In genomic region chr10:2079603-2080078, GRCh38 we compare ENCODE assay signal across 16 cellular contexts.
A peak's percentile ranks its signal among the peaks of the same experiment; 100 is the strongest.
DNase-seq lines count a peak whose midpoint lies in the region; ATAC-seq, FAIRE-seq and TF ChIP-seq lines count a peak whose summit lies in the region.
"Had no signal": no experiment of that assay in that cellular context is flagged by ENCODE, and none has a peak within 500 bp of the region (broad histone marks: within the 10 kb centered on the region; RNA-seq: fewer than 3 reads in every experiment).

No MANE protein-coding gene starts in this region.

- no peaks in the 10 kb centered on the region for H3K4me1 Mint-ChIP-seq in stimulated activated naive CD8-positive, alpha-beta T cell treated with anti-CD3 and anti-CD28 coated beads, Interleukin-15, amount 100 ng/mL, for 72 hours
- H3K4me1 Mint-ChIP-seq: activated T-helper 17 cell treated with anti-CD3 and anti-CD28 coated beads, Interleukin-2, amount 50 U/mL, for 72 hours had no signal

- WGBS in GM12878 (ENCODE audit: insufficient coverage, insufficient replicate concordance, low lambda C conversion rate, missing lambda C conversion rate), result 8% methylated on average over 4 of the region's 4 CpGs
- 10 to 13% methylated on average over 4 of the region's 4 CpGs for WGBS in pancreas, 2 donors

- no peak overlapping the region for H3K4me3 Mint-ChIP-seq in stimulated activated naive CD8-positive, alpha-beta T cell treated with anti-CD3 and anti-CD28 coated beads, Interleukin-15, amount 100 ng/mL, for 72 hours
- H3K4me3 Mint-ChIP-seq: activated T-helper 17 cell treated with anti-CD3 and anti-CD28 coated beads, Interleukin-2, amount 50 U/mL, for 72 hours had no signal

- intact Hi-C loops in GM12878 (cut with micrococcal nuclease; ENCODE audit: unreplicated experiment), result no loop called here
- intact Hi-C loops in pancreas (cut with DNase I), result no loop called here

- TF ChIP-seq RAD21 in GM12878 (IDR thresholded peaks at IDR 0.05; ENCODE audit: insufficient read depth, low read depth, low read length), result no peak

- H3K27ac ChIP-seq in GM12878 (ENCODE audit: control insufficient read depth, insufficient read depth) (no peak overlapping the region), pancreas (peak overlapping the region; percentile 35 to 60 (median 46))
- H3K27ac ChIP-seq: cardiac muscle cell, VCaP had no signal

- no peak overlapping the region for H2AFZ ChIP-seq in GM12878 (ENCODE audit: control insufficient read depth, low read depth, low read length)

- H3K27me3 Mint-ChIP-seq in stimulated activated naive CD8-positive, alpha-beta T cell treated with anti-CD3 and anti-CD28 coated beads, Interleukin-15, amount 100 ng/mL, for 72 hours, result peaks cover 15% of the 10 kb centered on the region

- H3K4me3 ChIP-seq in GM12878 (no peak overlapping the region), pancreas (no peak overlapping the region)
- H3K4me3 ChIP-seq: cardiac muscle cell had no signal

- RAD21 ChIA-PET in GM12878 (lab: Charles Lee; ENCODE audit: unreplicated experiment), result interaction anchor here (1.7 to 2.1 kb wide), 2 partner anchors 11 to 206 kb away, joined by 4 to 6 read pairs; no protein-coding TSS in a partner anchor

- no TSS peak for BruUV-seq in GM12878 (replicated peaks; lab: Mats Ljungman, UMichigan)

- peak; percentile 80 for ATAC-seq in GM18909 (IDR thresholded peaks at IDR 0.05; ENCODE audit: poor library complexity, unreplicated experiment)
- peak; percentile 58 for ATAC-seq in HG02759 (IDR thresholded peaks at IDR 0.05; ENCODE audit: unreplicated experiment)
- ATAC-seq in GM12878, result peak; percentile 36
- ATAC-seq in pancreas, result peak; percentile 90 to 96 (median 94)
- ATAC-seq in stimulated activated naive CD8-positive, alpha-beta T cell treated with anti-CD3 and anti-CD28 coated beads, Interleukin-15, amount 100 ng/mL, for 72 hours, result no peak
- no peak for ATAC-seq in stimulated activated naive CD8-positive, alpha-beta T cell treated with anti-CD3 and anti-CD28 coated beads, Interleukin-15, Interleukin-2, amounts not matched to agents 100 U/mL and 50 U/mL, for 24 hours
- ATAC-seq: activated T-helper 17 cell treated with anti-CD3 and anti-CD28 coated beads, Interleukin-2, amount 50 U/mL, for 72 hours had no signal

- H3K4me1 ChIP-seq in GM12878 (ENCODE audit: control insufficient read depth, insufficient read depth, low read length) (no peaks in the 10 kb centered on the region), pancreas (peaks cover 13% of the 10 kb centered on the region in 3 donors)

- TF ChIP-seq EP300 in GM12878 (IDR thresholded peaks at IDR 0.05; ENCODE audit: borderline replicate concordance in 1 of 2, control insufficient read depth in 1 of 2, low read depth in 2 of 2, low read length in 2 of 2), result no peak

- CTCF ChIA-PET in GM12878 (lab: Yijun Ruan, JAX), result interaction anchor here (0.8 to 2.0 kb wide), 3 partner anchors 14 to 327 kb away, joined by 3 to 6 read pairs (median 4); no protein-coding TSS in a partner anchor

- H3K9me3 ChIP-seq in GM12878 (replicated peaks; ENCODE audit: control insufficient read depth, insufficient read depth, low read length) (no peaks in the 10 kb centered on the region), pancreas (no peaks in the 10 kb centered on the region)

- H3K27ac Mint-ChIP-seq in stimulated activated naive CD8-positive, alpha-beta T cell treated with anti-CD3 and anti-CD28 coated beads, Interleukin-15, amount 100 ng/mL, for 72 hours, result peak overlapping the region in 1 of 2 donors; percentile 19
- H3K27ac Mint-ChIP-seq: activated T-helper 17 cell treated with anti-CD3 and anti-CD28 coated beads, Interleukin-2, amount 50 U/mL, for 72 hours had no signal

- FAIRE-seq in GM12878 (lab: Jason Lieb, UNC) (no peak), pancreas (lab: Jason Lieb, UNC) (no peak)
- FAIRE-seq: keratinocyte had no signal

- H3K4me2 ChIP-seq in GM12878 (ENCODE audit: control insufficient read depth, insufficient read depth), result no peak overlapping the region

- peak; percentile 34 for DNase-seq in GM12878 (ENCODE audit: low read depth, low spot score)
- peak in 4 of 6 donors; percentile 22 to 48 (median 38) for DNase-seq in pancreas
- no peak for DNase-seq in NCI-H2227 treated with DMSO at 0.1 percent for 48 hours (lab: John Stamatoyannopoulos, UW)
- DNase-seq in stimulated activated naive CD8-positive, alpha-beta T cell treated with anti-CD3 and anti-CD28 coated beads, Interleukin-15, amount 100 ng/mL, for 72 hours, result no peak
- no peak for DNase-seq in stimulated activated naive CD8-positive, alpha-beta T cell treated with anti-CD3 and anti-CD28 coated beads, Interleukin-15, Interleukin-2, amounts not matched to agents 100 U/mL and 50 U/mL, for 24 hours
- no peak for DNase-seq in NCI-H2196 treated with DMSO at 0.1 percent for 48 hours (lab: John Stamatoyannopoulos, UW; ENCODE audit: unreplicated experiment)
- DNase-seq: NCI-H1105 treated with DMSO at 0.1 percent for 48 hours; occipital lobe; RPMI8226; stimulated activated CD4-positive, alpha-beta T cell treated with anti-CD3 and anti-CD28 coated beads, Interleukin-4, amount 100 ng/mL, for 24 hours had no signal

- TF ChIP-seq CTCF in GM12878 (IDR thresholded peaks at IDR 0.05 in 2 of 3, conservative IDR thresholded peaks at IDR 0.05 in 1 of 3; ENCODE audit: control insufficient read depth in 2 of 3, extremely low read depth in 1 of 3, insufficient read depth in 1 of 3, low read depth in 3 of 3, low read length in 3 of 3) (no peak), pancreas (IDR thresholded peaks at IDR 0.05) (no peak)

- H3K27me3 ChIP-seq in GM12878 (replicated peaks in 1 of 2; ENCODE audit: control insufficient read depth in 2 of 2, insufficient read depth in 2 of 2, low read length in 1 of 2), result no peaks in the 10 kb centered on the region
- H3K27me3 ChIP-seq in pancreas, result no peaks in the 10 kb centered on the region
- H3K27me3 ChIP-seq: cardiac muscle cell had no signal

- TF ChIP-seq POLR2A in GM12878 (IDR thresholded peaks at IDR 0.05; ENCODE audit: low read depth, low read length), result no peak

- H3K79me2 ChIP-seq in GM12878 (ENCODE audit: control insufficient read depth, insufficient read depth, low read length), result no peaks in the 10 kb centered on the region

- in situ Hi-C loops in GM12878 (cut with MboI), result no loop called here

- no peaks in the 10 kb centered on the region for H3K9me3 Mint-ChIP-seq in stimulated activated naive CD8-positive, alpha-beta T cell treated with anti-CD3 and anti-CD28 coated beads, Interleukin-15, amount 100 ng/mL, for 72 hours
- H3K9me3 Mint-ChIP-seq: activated T-helper 17 cell treated with anti-CD3 and anti-CD28 coated beads, Interleukin-2, amount 50 U/mL, for 72 hours had no signal

- H4K20me1 ChIP-seq in GM12878 (ENCODE audit: control insufficient read depth, insufficient read depth), result no peaks in the 10 kb centered on the region

- H3K9ac ChIP-seq in GM12878 (ENCODE audit: control insufficient read depth, insufficient read depth, low read length), result no peak overlapping the region

- H3K36me3 ChIP-seq in GM12878 (ENCODE audit: control insufficient read depth in 2 of 2, insufficient read depth in 2 of 2, low read length in 1 of 2), result no peaks in the 10 kb centered on the region
- no peaks in the 10 kb centered on the region for H3K36me3 ChIP-seq in pancreas
- H3K36me3 ChIP-seq: cardiac muscle cell had no signal

- POLR2A ChIA-PET in GM12878 (lab: Charles Lee), result interaction anchor here (1.0 to 1.1 kb wide), 2 partner anchors 206 to 217 kb away, joined by 3 read pairs; no protein-coding TSS in a partner anchor

- SMC1A ChIA-PET in GM12878 (lab: Charles Lee; ENCODE audit: uncharacterized antibody, unreplicated experiment), result interaction anchor here (0.6 to 1.0 kb wide), 3 partner anchors 11 to 66 kb away, joined by 3 to 5 read pairs (median 3); no protein-coding TSS in a partner anchor

TF ChIP-seq in GM12878, 131 proteins besides CTCF, POLR2A, EP300 and RAD21 (continues in another document):
- TF ChIP-seq, protein P1, sequence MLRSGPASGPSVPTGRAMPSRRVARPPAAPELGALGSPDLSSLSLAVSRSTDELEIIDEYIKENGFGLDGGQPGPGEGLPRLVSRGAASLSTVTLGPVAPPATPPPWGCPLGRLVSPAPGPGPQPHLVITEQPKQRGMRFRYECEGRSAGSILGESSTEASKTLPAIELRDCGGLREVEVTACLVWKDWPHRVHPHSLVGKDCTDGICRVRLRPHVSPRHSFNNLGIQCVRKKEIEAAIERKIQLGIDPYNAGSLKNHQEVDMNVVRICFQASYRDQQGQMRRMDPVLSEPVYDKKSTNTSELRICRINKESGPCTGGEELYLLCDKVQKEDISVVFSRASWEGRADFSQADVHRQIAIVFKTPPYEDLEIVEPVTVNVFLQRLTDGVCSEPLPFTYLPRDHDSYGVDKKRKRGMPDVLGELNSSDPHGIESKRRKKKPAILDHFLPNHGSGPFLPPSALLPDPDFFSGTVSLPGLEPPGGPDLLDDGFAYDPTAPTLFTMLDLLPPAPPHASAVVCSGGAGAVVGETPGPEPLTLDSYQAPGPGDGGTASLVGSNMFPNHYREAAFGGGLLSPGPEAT (IDR thresholded peaks at IDR 0.05; ENCODE audit: low read depth), result no peak
- TF ChIP-seq CBX5 (IDR thresholded peaks at IDR 0.05; ENCODE audit: low read depth) (no peak), CEBPZ (IDR thresholded peaks at IDR 0.05; ENCODE audit: low read depth, low read length) (no peak)

Comparison
In these comparisons a context has a peak if more than half of its experiments do, and no peak if none do; other contexts are left out.
1. ATAC-seq: peak in GM18909 (single experiment), HG02759 (single experiment), GM12878 (single experiment) and pancreas (4 of 4); none in stimulated activated naive CD8-positive, alpha-beta T cell treated with anti-CD3 and anti-CD28 coated beads, Interleukin-15, amount 100 ng/mL, for 72 hours (single experiment) and stimulated activated naive CD8-positive, alpha-beta T cell treated with anti-CD3 and anti-CD28 coated beads, Interleukin-15, Interleukin-2, amounts not matched to agents 100 U/mL and 50 U/mL, for 24 hours (single experiment).
2. DNase-seq: peak in GM12878 (single experiment) and pancreas (4 of 6); none in NCI-H2227 treated with DMSO at 0.1 percent for 48 hours (single experiment), stimulated activated naive CD8-positive, alpha-beta T cell treated with anti-CD3 and anti-CD28 coated beads, Interleukin-15, amount 100 ng/mL, for 72 hours (0 of 2), stimulated activated naive CD8-positive, alpha-beta T cell treated with anti-CD3 and anti-CD28 coated beads, Interleukin-15, Interleukin-2, amounts not matched to agents 100 U/mL and 50 U/mL, for 24 hours (single experiment) and NCI-H2196 treated with DMSO at 0.1 percent for 48 hours (single experiment).